Comparison of ENCODE assay signal across 25 cellular contexts in genomic region chr9:2486988-2487387, GRCh38.
"Had no signal": no experiment of that assay in that cellular context is flagged by ENCODE, and none has a peak within 500 bp of the region (broad histone marks: within the 10 kb centered on the region; RNA-seq: fewer than 3 reads in every experiment).

No MANE protein-coding gene starts in this region.

- H3K9me3 ChIP-seq: neutrophil, sigmoid colon, thoracic aorta had no signal

- H3K27ac ChIP-seq: coronary artery, dorsolateral prefrontal cortex, foreskin keratinocyte, hepatocyte, neutrophil, sigmoid colon, thoracic aorta had no signal

- H3K4me1 ChIP-seq: foreskin keratinocyte had no signal

- H3K4me3 ChIP-seq: coronary artery, dorsolateral prefrontal cortex, hepatocyte, sigmoid colon, thoracic aorta had no signal

- H3K36me3 ChIP-seq: neutrophil, sigmoid colon, thoracic aorta had no signal

- DNase-seq: activated CD4-positive, alpha-beta T cell treated with anti-CD3 and anti-CD28 coated beads, Interleukin-2, amount 10 ng/mL, durations not matched to agents 24 days and 14 days; activated CD4-positive, CD25-positive, alpha-beta regulatory T cell treated with anti-CD3 and anti-CD28 coated beads, Interleukin-2, amount 50 U/mL, for 72 hours; activated CD8-positive, alpha-beta T cell treated with anti-CD3 and anti-CD28 coated beads for 36 hours; activated gamma-delta T cell treated with Interleukin-2 at 50 U/mL for 16 hours; activated naive CD4-positive, alpha-beta T cell treated with anti-CD3 and anti-CD28 coated beads, Interleukin-2, amount 50 U/mL, for 16 hours; activated T-cell treated with anti-CD3 and anti-CD28 coated beads, Interleukin-2, amount 50 U/mL, for 4 hours; amygdala; dorsolateral prefrontal cortex; effector memory CD4-positive, alpha-beta T cell; foreskin keratinocyte; islet precursor cell; naive B cell; nephron progenitor cell; sigmoid colon; small intestine; stimulated activated CD4-positive, alpha-beta T cell treated with anti-CD3 and anti-CD28 coated beads, Interleukin-4, amount 100 ng/mL, for 24 hours; T-helper 17 cell; T1000; trophoblast cell had no signal

- ATAC-seq: activated CD8-positive, alpha-beta T cell treated with anti-CD3 and anti-CD28 coated beads for 36 hours; activated T-cell treated with anti-CD3 and anti-CD28 coated beads, Interleukin-2, amount 50 U/mL, for 4 hours; activated T-helper 17 cell treated with anti-CD3 and anti-CD28 coated beads, Interleukin-2, amount 50 U/mL, for 72 hours; stimulated activated effector memory CD8-positive, alpha-beta T cell treated with anti-CD3 and anti-CD28 coated beads, Interleukin-12 subunit alpha, Interleukin-12 subunit beta, amount 100 ng/mL, for 72 hours; T-helper 17 cell had no signal

- H3K27me3 ChIP-seq: dorsolateral prefrontal cortex, foreskin keratinocyte, hepatocyte, neutrophil, sigmoid colon had no signal
